14 cellular contexts compared by ENCODE assay signal in genomic region chr1:27368872-27369703, GRCh38. TPM values are rescaled to one million over a fixed set of nuclear protein-coding genes. Genes with fewer than 3 reads are reported as not detected.
DNase-seq lines count a peak whose midpoint lies in the region; TF ChIP-seq lines count a peak whose summit lies in the region.
"Had no signal": no experiment of that assay in that cellular context is flagged by ENCODE, and none has a peak within 500 bp of the region (broad histone marks: within the 10 kb centered on the region; RNA-seq: fewer than 3 reads in every experiment).

No MANE protein-coding gene starts in this region.

- in situ Hi-C loops in KBM-7 (cut with MboI; ENCODE audit: low pct_unique_long_range_greater_than_20kb, low sequenced_read_pairs), result no loop called here

- H3K27ac Mint-ChIP-seq in Calu3 (ENCODE audit: unreplicated experiment) (no peak overlapping the region), nephron progenitor cell (no peak overlapping the region)
- H3K27ac Mint-ChIP-seq: activated T-cell treated with anti-CD3 and anti-CD28 coated beads, Interleukin-2, amount 50 U/mL, for 24 hours had no signal

- no TSS peak for BruUV-seq in Calu3 (replicated peaks; lab: Mats Ljungman, UMichigan)

- TF ChIP-seq CTCF in Calu3 (IDR thresholded peaks at IDR 0.05; ENCODE audit: unreplicated experiment) (peak; percentile 14), nephron progenitor cell (IDR thresholded peaks at IDR 0.05) (no peak), GM20000 (IDR thresholded peaks at IDR 0.05; ENCODE audit: extremely low read depth, missing control alignments) (no peak)

- intact Hi-C loops in Calu3 (cut with micrococcal nuclease; ENCODE audit: unreplicated experiment), result no loop called here

- H3K9me3 Mint-ChIP-seq in Calu3 (ENCODE audit: low read depth, unreplicated experiment) (no peaks in the 10 kb centered on the region), nephron progenitor cell (no peaks in the 10 kb centered on the region)
- H3K9me3 Mint-ChIP-seq: activated T-cell treated with anti-CD3 and anti-CD28 coated beads, Interleukin-2, amount 50 U/mL, for 24 hours had no signal

- H3K27me3 Mint-ChIP-seq in Calu3 (ENCODE audit: unreplicated experiment), result no peaks in the 10 kb centered on the region
- peaks cover 10% of the 10 kb centered on the region for H3K27me3 Mint-ChIP-seq in nephron progenitor cell (ENCODE audit: low read depth, poor library complexity)
- H3K27me3 Mint-ChIP-seq: activated T-cell treated with anti-CD3 and anti-CD28 coated beads, Interleukin-2, amount 50 U/mL, for 24 hours had no signal

- H3K36me3 Mint-ChIP-seq in Calu3 (ENCODE audit: insufficient read depth, unreplicated experiment), result peaks cover 24% of the 10 kb centered on the region
- H3K36me3 Mint-ChIP-seq in nephron progenitor cell (ENCODE audit: low read depth), result no peaks in the 10 kb centered on the region

- H3K4me3 Mint-ChIP-seq in Calu3 (ENCODE audit: low read depth, unreplicated experiment), result no peak overlapping the region
- peak overlapping the region; percentile 55 for H3K4me3 Mint-ChIP-seq in nephron progenitor cell
- H3K4me3 Mint-ChIP-seq: activated T-cell treated with anti-CD3 and anti-CD28 coated beads, Interleukin-2, amount 50 U/mL, for 24 hours had no signal

- H3K4me1 Mint-ChIP-seq in Calu3 (ENCODE audit: low read depth, unreplicated experiment), result peaks cover 5% of the 10 kb centered on the region
- peaks cover 43% of the 10 kb centered on the region for H3K4me1 Mint-ChIP-seq in nephron progenitor cell

- no peak for DNase-seq in Calu3
- DNase-seq in KBM-7, result peak; percentile 54
- peak; percentile 58 for DNase-seq in cerebellar cortex (ENCODE audit: low spot score)
- DNase-seq in nephron progenitor cell, result no peak
- DNase-seq in islet precursor cell, result no peak
- DNase-seq in SKM-1 treated with dmso at 0.1 percent for 144 hours (lab: John Stamatoyannopoulos, UW; ENCODE audit: unreplicated experiment), result no peak
- DNase-seq in GM20000 (ENCODE audit: low spot score), result no peak
- DNase-seq in glomerular visceral epithelial cell (ENCODE audit: extremely low spot score), result no peak
- DNase-seq: activated T-cell treated with anti-CD3 and anti-CD28 coated beads, Interleukin-2, amount 50 U/mL, for 24 hours; glutamatergic neuron; MG63; psoas muscle; stimulated activated naive CD8-positive, alpha-beta T cell treated with anti-CD3 and anti-CD28 coated beads, Interleukin-15, Interleukin-2, amounts not matched to agents 100 U/mL and 50 U/mL, for 24 hours had no signal

- CTCF ChIA-PET in Calu3 (lab: Charles Lee), result interaction anchor here (1.0 to 1.4 kb wide), 2 partner anchors 26 to 37 kb away, joined by 3 to 7 read pairs; no protein-coding TSS in a partner anchor

RNA-seq across cellular contexts. Expression of gene MAP3K6, which starts 2.3 kb away (rescaled TPM):
- total RNA-seq in Calu3 (2022), result 10.3 and 14.3 TPM in 2 replicates

RNA-seq across cellular contexts. Expression of gene FCN3, which starts 5.5 kb away (rescaled TPM):
- total RNA-seq in Calu3 (2022), result not detected in 2 replicates
- total RNA-seq: RPMI7951 had no signal

RNA-seq across cellular contexts. Expression of gene CD164L2, which starts 14.0 kb away (rescaled TPM):
- total RNA-seq in Calu3 (2022), result not detected in 2 replicates
- total RNA-seq: psoas muscle, RPMI7951 had no signal

RNA-seq across cellular contexts. Expression of gene GPR3, which starts 23.3 kb away (rescaled TPM):
- total RNA-seq in Calu3 (2022), result 1.3 and 1.9 TPM in 2 replicates

RNA-seq across cellular contexts. Expression of gene SYTL1, which starts 27.3 kb away (rescaled TPM):
- 15.0 and 16.5 TPM in 2 replicates for total RNA-seq in Calu3 (2022)

Comparison
In these comparisons a context has a peak if more than half of its experiments do, and no peak if none do; other contexts are left out.
1. DNase-seq: peak in KBM-7 (single experiment) and cerebellar cortex (single experiment); none in Calu3 (single experiment), nephron progenitor cell (single experiment), islet precursor cell (single experiment), SKM-1 treated with dmso at 0.1 percent for 144 hours (single experiment), GM20000 (single experiment) and glomerular visceral epithelial cell (single experiment).